In the genomic region with DNA sequence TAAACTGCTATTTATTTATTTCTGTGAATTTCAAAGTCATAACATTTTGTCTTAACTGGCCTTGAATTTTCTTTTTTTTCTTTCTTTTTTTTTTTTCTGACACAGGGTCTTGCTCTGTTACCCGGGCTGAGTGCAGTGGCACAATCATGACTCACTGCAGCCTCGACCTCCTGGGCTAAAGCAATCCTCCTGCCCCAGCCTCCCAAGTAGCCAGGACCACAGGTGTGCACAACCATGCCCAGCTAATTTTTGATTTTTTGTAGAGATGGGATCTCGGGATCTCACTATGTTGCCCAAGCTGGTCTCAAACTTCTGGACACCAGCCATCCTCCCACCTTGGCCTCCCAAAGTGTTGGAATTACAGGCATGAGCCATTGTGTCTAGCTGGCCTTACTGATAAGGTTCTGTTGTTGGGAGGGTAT, we compare ENCODE assay signal across 17 cellular contexts.
DNase-seq lines count a peak whose midpoint lies in the region; ATAC-seq and TF ChIP-seq lines count a peak whose summit lies in the region.
"Had no signal": no experiment of that assay in that cellular context is flagged by ENCODE, and none has a peak within 500 bp of the region (broad histone marks: within the 10 kb centered on the region; RNA-seq: fewer than 3 reads in every experiment).

No MANE protein-coding gene starts in this region.

- no peaks in the 10 kb centered on the region for H3K9me3 ChIP-seq in hepatocyte (ENCODE audit: low read depth)
- no peaks in the 10 kb centered on the region for H3K9me3 ChIP-seq in mesenchymal stem cell (ENCODE audit: control insufficient read depth, low read length)
- H3K9me3 ChIP-seq: BE2C had no signal

- CTCF ChIA-PET in Calu3 (lab: Charles Lee): interaction anchor here (0.7 to 2.3 kb wide), 6 partner anchors 27 to 124 kb away, joined by 3 to 9 read pairs (median 3); a partner anchor contains a TSS
- CTCF ChIA-PET in RWPE1 (lab: Yijun Ruan, JAX): interaction anchor here (0.6 kb wide), 1 partner anchor 431 kb away, joined by 3 read pairs; no protein-coding TSS in a partner anchor

- no peak overlapping the region for H3K14ac ChIP-seq in mesenchymal stem cell (ENCODE audit: low read length in 2 of 2)

- peaks cover 19% of the 10 kb centered on the region for H3K36me3 Mint-ChIP-seq in Calu3 (ENCODE audit: insufficient read depth, unreplicated experiment)

- H2AK5ac ChIP-seq in mesenchymal stem cell (ENCODE audit: low read length, severe bottlenecking): peak overlapping the region; percentile 88

- no peak overlapping the region for H3K4me3 ChIP-seq in hepatocyte
- no peak overlapping the region for H3K4me3 ChIP-seq in mesenchymal stem cell (ENCODE audit: insufficient read depth in 1 of 2, low read depth in 1 of 2, low read length in 2 of 2)
- H3K4me3 ChIP-seq: GM23338, K562 had no signal

- no peak overlapping the region for H2AFZ ChIP-seq in hepatocyte
- no peak overlapping the region for H2AFZ ChIP-seq in mesenchymal stem cell (ENCODE audit: low read depth, low read length)
- H2AFZ ChIP-seq: GM23338 had no signal

- ATAC-seq in GM18867 (IDR thresholded peaks at IDR 0.05; ENCODE audit: unreplicated experiment): no peak
- ATAC-seq in GM18520 (IDR thresholded peaks at IDR 0.05; ENCODE audit: unreplicated experiment): no peak
- ATAC-seq: GM23338, K562 had no signal

- no peaks in the 10 kb centered on the region for H3K9me3 Mint-ChIP-seq in Calu3 (ENCODE audit: low read depth, unreplicated experiment)
- H3K9me3 Mint-ChIP-seq: CD4-positive, alpha-beta T cell; GM23338 had no signal

- 93% methylated on average over 3 of the region's 3 CpGs for WGBS in hepatocyte (ENCODE audit: low lambda C conversion rate, missing lambda C conversion rate)
- 75% methylated on average over 2 of the region's 3 CpGs for WGBS in mesenchymal stem cell

- no peak overlapping the region for H2BK12ac ChIP-seq in mesenchymal stem cell (ENCODE audit: low read length in 2 of 2)

- H3K27me3 Mint-ChIP-seq in Calu3 (ENCODE audit: unreplicated experiment): no peaks in the 10 kb centered on the region

- H3K9me2 ChIP-seq in hepatocyte (replicated peaks; ENCODE audit: insufficient read depth): no peaks in the 10 kb centered on the region

- H3K36me3 ChIP-seq in hepatocyte (replicated peaks; ENCODE audit: insufficient read depth, low read depth) (no peaks in the 10 kb centered on the region), mesenchymal stem cell (ENCODE audit: control insufficient read depth in 1 of 2, insufficient read depth in 2 of 2, low read depth in 1 of 2, low read length in 2 of 2) (no peaks in the 10 kb centered on the region)
- H3K36me3 ChIP-seq: BE2C had no signal

- peak overlapping the region; percentile 93 for H2BK5ac ChIP-seq in mesenchymal stem cell (ENCODE audit: low read depth, low read length, poor library complexity, severe bottlenecking)

- no peak overlapping the region for H4K8ac ChIP-seq in mesenchymal stem cell (ENCODE audit: low read length)

- no peak overlapping the region for H3K18ac ChIP-seq in mesenchymal stem cell (ENCODE audit: low read depth in 1 of 2, low read length in 2 of 2)

- no peak overlapping the region for H3K9ac ChIP-seq in mesenchymal stem cell (ENCODE audit: low read length)

- POLR2A ChIA-PET in RWPE1 (lab: Yijun Ruan, JAX; ENCODE audit: low non-redundant PET): no interaction called here

- H3K23ac ChIP-seq in mesenchymal stem cell (ENCODE audit: low read length in 2 of 2): no peak overlapping the region

- H4K91ac ChIP-seq in mesenchymal stem cell (ENCODE audit: low read length): no peak overlapping the region

- no peaks in the 10 kb centered on the region for H3K4me1 ChIP-seq in hepatocyte (ENCODE audit: insufficient read depth)
- peaks cover 10% of the 10 kb centered on the region for H3K4me1 ChIP-seq in mesenchymal stem cell (ENCODE audit: control insufficient read depth, insufficient read depth, low read depth, low read length)
- H3K4me1 ChIP-seq: BE2C had no signal

- H3K4me2 ChIP-seq in hepatocyte (peak overlapping the region; percentile 67), mesenchymal stem cell (ENCODE audit: low read length, poor library complexity, severe bottlenecking) (no peak overlapping the region)
- H3K4me2 ChIP-seq: GM23338 had no signal

- DNase-seq in Calu3 (no peak), hepatocyte (ENCODE audit: low spot score) (no peak), mesenchymal stem cell (no peak), RWPE1 (ENCODE audit: low spot score) (no peak), NCI-H1694 treated with DMSO at 0.1 percent for 48 hours (lab: John Stamatoyannopoulos, UW) (no peak)
- DNase-seq: BE2C; CD4-positive, alpha-beta T cell; DMS79 treated with DMSO at 0.1 percent for 48 hours; GF-D8; HCEC 1CT; IMR-90 had no signal

- H4K20me1 ChIP-seq in hepatocyte (ENCODE audit: insufficient read depth, poor library complexity, severe bottlenecking): no peaks in the 10 kb centered on the region

- no peak for TF ChIP-seq CTCF in Calu3 (IDR thresholded peaks at IDR 0.05; ENCODE audit: unreplicated experiment)
- TF ChIP-seq CTCF in hepatocyte (IDR thresholded peaks at IDR 0.05; ENCODE audit: poor library complexity): no peak
- no peak for TF ChIP-seq CTCF in RWPE1 (conservative IDR thresholded peaks at IDR 0.05; ENCODE audit: low read depth)

- no peak overlapping the region for H3K4ac ChIP-seq in mesenchymal stem cell (ENCODE audit: low read depth in 1 of 2, low read length in 2 of 2)

- H3K79me1 ChIP-seq in mesenchymal stem cell (replicated peaks; ENCODE audit: low read length, poor library complexity, severe bottlenecking): no peaks in the 10 kb centered on the region

- peak overlapping the region; percentile 52 for H3K27ac Mint-ChIP-seq in Calu3 (ENCODE audit: unreplicated experiment)
- H3K27ac Mint-ChIP-seq: CD4-positive, alpha-beta T cell; GM23338 had no signal

- BruUV-seq in Calu3 (replicated peaks; lab: Mats Ljungman, UMichigan): no TSS peak

- peak overlapping the region; percentile 48 for H3K4me3 Mint-ChIP-seq in Calu3 (ENCODE audit: low read depth, unreplicated experiment)
- H3K4me3 Mint-ChIP-seq: CD4-positive, alpha-beta T cell; GM23338 had no signal

- H2BK15ac ChIP-seq in mesenchymal stem cell (ENCODE audit: low read depth, poor library complexity, severe bottlenecking): no peak overlapping the region

- H3K79me2 ChIP-seq in hepatocyte: no peaks in the 10 kb centered on the region

- H2BK120ac ChIP-seq in mesenchymal stem cell (ENCODE audit: low read depth, low read length): no peak overlapping the region

- peaks cover 58% of the 10 kb centered on the region for H3K4me1 Mint-ChIP-seq in Calu3 (ENCODE audit: low read depth, unreplicated experiment)
- H3K4me1 Mint-ChIP-seq: GM23338 had no signal

- H3K27ac ChIP-seq in hepatocyte (peak overlapping the region; percentile 87), mesenchymal stem cell (ENCODE audit: low read length, poor library complexity, severe bottlenecking) (peak overlapping the region; percentile 94), RWPE1 (no peak overlapping the region)
- H3K27ac ChIP-seq: C4-2B, HL-60 had no signal

- intact Hi-C loops in Calu3 (cut with micrococcal nuclease; ENCODE audit: unreplicated experiment): loop anchor here (1.0 to 10.0 kb wide), 3 partner anchors 22 to 246 kb away; no protein-coding TSS in a partner anchor

- H3K27me3 ChIP-seq in hepatocyte (no peaks in the 10 kb centered on the region), mesenchymal stem cell (ENCODE audit: control insufficient read depth in 1 of 2, insufficient read depth in 1 of 2, low read length in 2 of 2) (no peaks in the 10 kb centered on the region)
- H3K27me3 ChIP-seq: BE2C had no signal
